Comparison of ENCODE assay signal across 8 cellular contexts in the genomic region with DNA sequence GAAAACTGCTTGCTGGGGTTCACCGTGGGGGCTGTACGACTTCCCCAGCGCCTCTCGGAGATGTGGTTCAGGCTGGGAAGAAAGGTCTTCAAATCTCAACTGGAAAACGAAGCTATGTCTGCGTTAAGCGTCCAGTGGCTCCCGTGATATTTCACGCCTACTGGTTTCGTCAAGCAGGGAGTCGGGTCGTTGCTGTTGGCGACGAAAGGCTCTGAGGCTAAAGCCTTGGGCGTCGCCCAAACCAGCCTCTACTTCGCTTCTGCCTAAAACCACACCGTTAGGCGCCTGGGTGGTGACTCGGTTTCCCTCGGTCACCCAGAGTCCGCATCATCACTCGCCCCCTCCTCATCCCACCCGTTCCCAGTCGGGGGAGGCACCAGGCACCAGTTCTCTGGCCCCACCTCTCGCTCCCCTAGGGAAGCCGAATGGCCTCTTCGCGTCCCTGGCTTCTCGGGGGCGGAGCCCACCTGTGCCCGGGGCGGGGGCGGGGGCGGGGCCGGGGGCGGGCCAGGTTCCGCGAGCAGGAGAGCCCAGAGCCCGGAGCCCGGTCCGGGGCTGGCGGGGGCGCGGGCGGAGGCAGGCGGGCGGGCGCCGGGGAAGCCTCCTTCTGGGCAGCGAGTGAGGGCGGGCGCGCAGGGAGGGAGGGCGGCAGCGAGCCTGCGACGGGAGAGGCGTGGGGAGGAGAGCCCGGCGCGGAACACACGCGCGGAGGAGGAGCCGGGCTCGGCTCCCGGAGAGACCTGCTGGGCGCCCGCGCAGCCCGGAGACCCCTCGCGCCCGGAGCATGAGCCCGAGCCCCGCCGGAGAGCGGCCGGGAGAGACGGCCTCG. TPM values are rescaled to one million over a fixed set of nuclear protein-coding genes. Genes with fewer than 3 reads are reported as not detected.
A peak's percentile ranks its signal among the peaks of the same experiment; 100 is the strongest.
DNase-seq lines count a peak whose midpoint lies in the region; ATAC-seq and TF ChIP-seq lines count a peak whose summit lies in the region.

A gene (plus strand): TSS at position 510 of the 829 bp plus-strand sequence. CDS start 438 bp downstream, outside the sequence.

- DNase-seq in D341Med (ENCODE audit: low spot score) (peak; percentile 84), M059J (ENCODE audit: low read depth) (peak; percentile 11), choroid plexus epithelial cell (ENCODE audit: low read depth) (no peak), left lung (peak; percentile 58 to 89)
- DNase-seq in stimulated activated CD4-positive, alpha-beta T cell treated with anti-CD3 and anti-CD28 coated beads, Interleukin-4, amount 100 ng/mL, for 48 hours (ENCODE audit: low read depth in 2 of 2), result peak; percentile 11 to 28

- H3K27ac ChIP-seq in left lung, result peak within 1 kb of the TSS in 1 of 2 donors; percentile 35

- no peaks in the 10 kb centered on the region for H3K9me3 ChIP-seq in left lung

- peaks cover 21 to 74% of the 10 kb centered on the region in 2 donors for H3K27me3 ChIP-seq in left lung

- intact Hi-C loops in left lung (cut with DNase I), result loop anchor here in 1 of 2 donors (10.0 kb wide), 1 partner anchor 85 kb away; no protein-coding TSS in a partner anchor

- peaks cover 0 to 17% of the 10 kb centered on the region in 2 donors for H3K4me1 ChIP-seq in left lung

- H3K36me3 ChIP-seq in left lung, result no peaks in the 10 kb centered on the region

- no peak for TF ChIP-seq CTCF in WI38 (IDR thresholded peaks at IDR 0.05; ENCODE audit: low read depth, low read length)
- TF ChIP-seq CTCF in choroid plexus epithelial cell (conservative IDR thresholded peaks at IDR 0.05; ENCODE audit: low read depth, low read length), result no peak
- no peak for TF ChIP-seq CTCF in left lung (IDR thresholded peaks at IDR 0.05)

- ATAC-seq in left lung (peak; percentile 91), HG03520 (IDR thresholded peaks at IDR 0.05; ENCODE audit: unreplicated experiment) (no peak), HG02798 (IDR thresholded peaks at IDR 0.05; ENCODE audit: poor library complexity, unreplicated experiment) (no peak)

- H3K4me3 ChIP-seq in WI38 (ENCODE audit: low read depth, low read length) (peak within 1 kb of the TSS; percentile 34), choroid plexus epithelial cell (ENCODE audit: low read depth, low read length) (peak within 1 kb of the TSS; percentile 39), left lung (peak within 1 kb of the TSS; percentile 41 to 49)

RNA-seq across cellular contexts. Expression of the gene that starts here (rescaled TPM):
- total RNA-seq in M059J (2014; rRNA removed; shearing (Covaris generic)), result 0.05 and 1.8 TPM in 2 replicates
- 10 to 100 TPM; 31.4 to 34.0 TPM for total RNA-seq in left lung

Comparison
In these comparisons a context has a peak if more than half of its experiments do, and no peak if none do; other contexts are left out.
1. RNA of the gene that starts here (total RNA-seq): 31.4 to 34.0 TPM in left lung; 0.05 to 1.8 TPM in M059J; every median in the first group is over 10 times any median in the second.
2. Peak in every context shown above with its lines, with median percentiles within 50 percentile points of each other: H3K4me3 ChIP-seq.